ENCODE assay signal across 2 cellular contexts in the genomic region with DNA sequence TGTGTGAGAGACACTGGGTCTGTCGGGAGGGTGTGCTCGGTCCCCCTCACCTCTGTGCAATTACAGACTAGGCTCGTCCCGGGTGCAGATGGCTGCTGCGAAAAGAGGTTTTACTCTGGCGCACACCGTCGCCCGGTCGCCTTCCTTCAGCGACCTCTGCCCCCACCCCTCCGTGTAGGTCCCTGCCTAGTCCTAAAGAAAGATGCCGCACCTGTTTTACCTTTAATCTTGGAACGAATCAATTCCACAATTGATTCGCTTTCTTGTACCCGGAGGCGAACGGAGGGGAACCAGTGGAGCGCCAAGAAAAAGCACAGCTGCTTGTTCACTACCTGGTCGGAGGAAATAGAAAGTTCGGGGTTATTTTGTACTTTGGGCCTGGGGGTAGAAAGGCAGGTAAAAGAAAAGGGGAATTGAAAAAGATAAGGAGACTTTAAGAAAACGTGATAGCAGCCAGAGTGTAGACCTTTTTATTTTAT.
TF ChIP-seq lines count a peak whose summit lies in the region.

No MANE protein-coding gene starts in this region.

TF ChIP-seq in SK-N-SH, 30 proteins besides CTCF, POLR2A, EP300 and RAD21 (continued from another document):
- TF ChIP-seq REST (IDR thresholded peaks at IDR 0.05; ENCODE audit: low read depth, low read length) (no peak), RCOR1 (IDR thresholded peaks at IDR 0.05; ENCODE audit: low read length) (no peak), RXRA (IDR thresholded peaks at IDR 0.05; ENCODE audit: borderline replicate concordance, low read depth) (no peak), FOSL2 (IDR thresholded peaks at IDR 0.05; ENCODE audit: borderline replicate concordance, low read depth) (no peak), NRF1 (IDR thresholded peaks at IDR 0.05; ENCODE audit: low read depth, low read length) (no peak)
- TF ChIP-seq, protein P1, sequence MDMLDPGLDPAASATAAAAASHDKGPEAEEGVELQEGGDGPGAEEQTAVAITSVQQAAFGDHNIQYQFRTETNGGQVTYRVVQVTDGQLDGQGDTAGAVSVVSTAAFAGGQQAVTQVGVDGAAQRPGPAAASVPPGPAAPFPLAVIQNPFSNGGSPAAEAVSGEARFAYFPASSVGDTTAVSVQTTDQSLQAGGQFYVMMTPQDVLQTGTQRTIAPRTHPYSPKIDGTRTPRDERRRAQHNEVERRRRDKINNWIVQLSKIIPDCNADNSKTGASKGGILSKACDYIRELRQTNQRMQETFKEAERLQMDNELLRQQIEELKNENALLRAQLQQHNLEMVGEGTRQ (IDR thresholded peaks at IDR 0.05; ENCODE audit: borderline replicate concordance, low read depth, low read length): no peak

TF ChIP-seq in SK-N-SH treated with all-trans-retinoic acid at 6 μM for 48 hours, 23 proteins besides CTCF, POLR2A, EP300 and RAD21 (continued from another document):
- TF ChIP-seq CREB5 (CRISPR knock-in tag; IDR thresholded peaks at IDR 0.05; ENCODE audit: low read depth): no peak
- no peak for TF ChIP-seq ARNTL (CRISPR knock-in tag; IDR thresholded peaks at IDR 0.05; ENCODE audit: borderline replicate concordance, low read depth)
- no peak for TF ChIP-seq SNAI2 (CRISPR knock-in tag; IDR thresholded peaks at IDR 0.05)
- no peak for TF ChIP-seq ZFP30 (CRISPR knock-in tag; IDR thresholded peaks at IDR 0.05)
